ENCODE assay signal across 12 cellular contexts in genomic region chr11:86116996-86117705, GRCh38. TPM values are rescaled to one million over a fixed set of nuclear protein-coding genes. Genes with fewer than 3 reads are reported as not detected.
DNase-seq lines count a peak whose midpoint lies in the region; ATAC-seq and TF ChIP-seq lines count a peak whose summit lies in the region.
"Had no signal": no experiment of that assay in that cellular context is flagged by ENCODE, and none has a peak within 500 bp of the region (broad histone marks: within the 10 kb centered on the region; RNA-seq: fewer than 3 reads in every experiment).

No MANE protein-coding gene starts in this region.

- H3K27me3 Mint-ChIP-seq in activated CD4-positive, alpha-beta T cell treated with anti-CD3 and anti-CD28 coated beads, Interleukin-2, amount 10 ng/mL, durations not matched to agents 24 days and 14 days: peaks cover 2% of the 10 kb centered on the region

- H3K4me3 Mint-ChIP-seq in activated CD4-positive, alpha-beta T cell treated with anti-CD3 and anti-CD28 coated beads, Interleukin-2, amount 10 ng/mL, durations not matched to agents 24 days and 14 days: peak overlapping the region; percentile 24
- peak overlapping the region; percentile 45 for H3K4me3 Mint-ChIP-seq in stimulated activated effector memory CD8-positive, alpha-beta T cell treated with anti-CD3 and anti-CD28 coated beads, Interleukin-12 subunit alpha, Interleukin-12 subunit beta, amount 100 ng/mL, for 72 hours
- H3K4me3 Mint-ChIP-seq: nephron progenitor cell had no signal

- TF ChIP-seq CTCF in RWPE2 (IDR thresholded peaks at IDR 0.05; ENCODE audit: poor library complexity, severe bottlenecking) (no peak), choroid plexus epithelial cell (conservative IDR thresholded peaks at IDR 0.05; ENCODE audit: low read depth, low read length) (no peak)

- peak overlapping the region; percentile 39 for H3K27ac ChIP-seq in RWPE2 (ENCODE audit: poor library complexity, severe bottlenecking)
- H3K27ac ChIP-seq: dorsolateral prefrontal cortex, tibial artery had no signal

- H3K27me3 ChIP-seq in RWPE2 (ENCODE audit: insufficient read depth, poor library complexity, severe bottlenecking): no peaks in the 10 kb centered on the region
- H3K27me3 ChIP-seq: dorsolateral prefrontal cortex, tibial artery had no signal

- H3K4me3 ChIP-seq in RWPE2 (ENCODE audit: severe bottlenecking): no peak overlapping the region
- no peak overlapping the region for H3K4me3 ChIP-seq in choroid plexus epithelial cell (ENCODE audit: low read depth, low read length)
- H3K4me3 ChIP-seq: dorsolateral prefrontal cortex, tibial artery had no signal

- no peaks in the 10 kb centered on the region for H3K36me3 ChIP-seq in RWPE2 (ENCODE audit: low read depth)
- H3K36me3 ChIP-seq: tibial artery had no signal

- peaks cover 17% of the 10 kb centered on the region for H3K4me1 ChIP-seq in RWPE2 (ENCODE audit: insufficient read depth, poor library complexity, severe bottlenecking)

- intact Hi-C loops in activated CD4-positive, alpha-beta T cell treated with anti-CD3 and anti-CD28 coated beads, Interleukin-2, amount 10 ng/mL, durations not matched to agents 24 days and 14 days (cut with micrococcal nuclease): loop anchor here (1.0 to 2.0 kb wide), 7 partner anchors 22 to 176 kb away; partner anchors contain the start of gene PICALM

- ATAC-seq in RWPE2 (ENCODE audit: low read depth) (peak; percentile 57; the same call in 2 of the 3 replicates), HG03354 (IDR thresholded peaks at IDR 0.05; ENCODE audit: poor library complexity, severe bottlenecking, unreplicated experiment) (no peak)
- ATAC-seq in stimulated activated effector memory CD8-positive, alpha-beta T cell treated with anti-CD3 and anti-CD28 coated beads, Interleukin-12 subunit alpha, Interleukin-12 subunit beta, amount 100 ng/mL, for 72 hours: no peak

- H3K9me3 Mint-ChIP-seq in activated CD4-positive, alpha-beta T cell treated with anti-CD3 and anti-CD28 coated beads, Interleukin-2, amount 10 ng/mL, durations not matched to agents 24 days and 14 days: no peaks in the 10 kb centered on the region
- no peaks in the 10 kb centered on the region for H3K9me3 Mint-ChIP-seq in stimulated activated effector memory CD8-positive, alpha-beta T cell treated with anti-CD3 and anti-CD28 coated beads, Interleukin-12 subunit alpha, Interleukin-12 subunit beta, amount 100 ng/mL, for 72 hours

- peaks cover 30% of the 10 kb centered on the region for H3K4me1 Mint-ChIP-seq in activated CD4-positive, alpha-beta T cell treated with anti-CD3 and anti-CD28 coated beads, Interleukin-2, amount 10 ng/mL, durations not matched to agents 24 days and 14 days
- peaks cover 31% of the 10 kb centered on the region for H3K4me1 Mint-ChIP-seq in stimulated activated effector memory CD8-positive, alpha-beta T cell treated with anti-CD3 and anti-CD28 coated beads, Interleukin-12 subunit alpha, Interleukin-12 subunit beta, amount 100 ng/mL, for 72 hours
- H3K4me1 Mint-ChIP-seq: nephron progenitor cell had no signal

- no peak for DNase-seq in activated CD4-positive, alpha-beta T cell treated with anti-CD3 and anti-CD28 coated beads, Interleukin-2, amount 10 ng/mL, durations not matched to agents 24 days and 14 days
- DNase-seq in activated CD4-positive, alpha-beta T cell treated with anti-CD3 and anti-CD28 coated beads, Interleukin-2, amount 50 U/mL, for 48 hours: no peak
- DNase-seq in RWPE2 (ENCODE audit: low spot score) (no peak), choroid plexus epithelial cell (ENCODE audit: low read depth) (peak; percentile 36), AG08395 (ENCODE audit: low spot score) (no peak), HuH-7 (ENCODE audit: low spot score) (no peak)
- no peak for DNase-seq in stimulated activated effector memory CD8-positive, alpha-beta T cell treated with anti-CD3 and anti-CD28 coated beads, Interleukin-12 subunit alpha, Interleukin-12 subunit beta, amount 100 ng/mL, for 72 hours (ENCODE audit: low spot score in 2 of 2)
- DNase-seq: dorsolateral prefrontal cortex, NCI-H524, nephron progenitor cell, tibial artery had no signal

- peak overlapping the region; percentile 69 for H3K27ac Mint-ChIP-seq in activated CD4-positive, alpha-beta T cell treated with anti-CD3 and anti-CD28 coated beads, Interleukin-2, amount 10 ng/mL, durations not matched to agents 24 days and 14 days
- H3K27ac Mint-ChIP-seq in stimulated activated effector memory CD8-positive, alpha-beta T cell treated with anti-CD3 and anti-CD28 coated beads, Interleukin-12 subunit alpha, Interleukin-12 subunit beta, amount 100 ng/mL, for 72 hours: peak overlapping the region; percentile 90
- H3K27ac Mint-ChIP-seq: nephron progenitor cell had no signal

- H3K36me3 Mint-ChIP-seq in activated CD4-positive, alpha-beta T cell treated with anti-CD3 and anti-CD28 coated beads, Interleukin-2, amount 10 ng/mL, durations not matched to agents 24 days and 14 days (ENCODE audit: low read depth): no peaks in the 10 kb centered on the region
- H3K36me3 Mint-ChIP-seq in stimulated activated effector memory CD8-positive, alpha-beta T cell treated with anti-CD3 and anti-CD28 coated beads, Interleukin-12 subunit alpha, Interleukin-12 subunit beta, amount 100 ng/mL, for 72 hours: no peaks in the 10 kb centered on the region

- no peaks in the 10 kb centered on the region for H3K9me3 ChIP-seq in RWPE2 (ENCODE audit: severe bottlenecking)
- H3K9me3 ChIP-seq: tibial artery had no signal

RNA-seq across cellular contexts. Expression of gene PICALM, which starts 48.3 kb away (rescaled TPM):
- total RNA-seq in activated CD4-positive, alpha-beta T cell treated with anti-CD3 and anti-CD28 coated beads, Interleukin-2, amount 10 ng/mL, durations not matched to agents 24 days and 14 days: 141 and 156 TPM in 2 replicates
